ENCODE assay signal across 10 cellular contexts in the genomic region with DNA sequence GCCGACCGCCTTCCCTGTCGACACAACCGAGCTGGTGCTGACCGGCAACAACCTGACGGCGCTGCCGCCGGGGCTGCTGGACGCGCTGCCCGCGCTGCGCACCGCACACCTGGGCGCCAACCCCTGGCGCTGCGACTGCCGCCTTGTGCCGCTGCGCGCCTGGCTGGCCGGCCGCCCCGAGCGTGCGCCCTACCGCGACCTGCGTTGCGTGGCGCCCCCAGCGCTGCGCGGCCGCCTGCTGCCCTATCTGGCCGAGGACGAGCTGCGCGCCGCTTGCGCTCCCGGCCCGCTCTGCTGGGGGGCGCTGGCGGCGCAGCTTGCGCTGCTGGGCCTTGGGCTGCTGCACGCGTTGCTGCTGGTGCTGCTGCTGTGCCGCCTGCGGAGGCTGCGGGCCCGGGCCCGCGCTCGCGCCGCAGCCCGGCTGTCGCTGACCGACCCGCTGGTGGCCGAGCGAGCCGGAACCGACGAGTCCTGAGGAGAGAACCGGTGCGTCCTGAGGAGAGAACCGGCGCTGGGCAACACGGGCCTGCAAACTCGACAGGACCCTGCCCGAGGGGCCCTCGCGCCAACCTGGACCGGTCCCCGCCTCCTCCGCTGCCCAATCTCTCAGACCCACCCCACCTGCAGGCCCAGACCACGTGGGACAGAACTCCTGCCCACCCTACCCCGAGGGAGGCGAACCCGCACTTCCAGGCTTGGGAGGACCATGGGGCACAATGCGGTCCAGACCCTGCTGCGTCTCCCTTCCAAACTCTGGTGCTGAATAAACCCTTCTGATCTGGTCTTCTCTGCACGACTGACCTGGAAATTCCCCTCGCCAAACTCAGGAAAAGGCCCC. TPM values are rescaled to one million over a fixed set of nuclear protein-coding genes. Genes with fewer than 3 reads are reported as not detected.
DNase-seq lines count a peak whose midpoint lies in the region; ATAC-seq and TF ChIP-seq lines count a peak whose summit lies in the region.
"Had no signal": no experiment of that assay in that cellular context is flagged by ENCODE, and none has a peak within 500 bp of the region (broad histone marks: within the 10 kb centered on the region; RNA-seq: fewer than 3 reads in every experiment).

No MANE protein-coding gene starts in this region.

- H3K4me3 ChIP-seq in thyroid gland (replicated peaks in 1 of 3) = no peak overlapping the region
- H3K4me3 ChIP-seq: thoracic aorta had no signal

- no peak overlapping the region for H3K4me3 Mint-ChIP-seq in activated naive CD4-positive, alpha-beta T cell treated with anti-CD3 and anti-CD28 coated beads, Interleukin-2, amount 10 ng/mL, durations not matched to agents 7 days and 5 days

- no peaks in the 10 kb centered on the region for H3K27me3 ChIP-seq in thyroid gland

- H3K9me3 Mint-ChIP-seq in activated naive CD4-positive, alpha-beta T cell treated with anti-CD3 and anti-CD28 coated beads, Interleukin-2, amount 10 ng/mL, durations not matched to agents 7 days and 5 days = no peaks in the 10 kb centered on the region

- no peaks in the 10 kb centered on the region for H3K36me3 Mint-ChIP-seq in activated naive CD4-positive, alpha-beta T cell treated with anti-CD3 and anti-CD28 coated beads, Interleukin-2, amount 10 ng/mL, durations not matched to agents 7 days and 5 days

- ATAC-seq in HG02623 (IDR thresholded peaks at IDR 0.05; ENCODE audit: unreplicated experiment) = no peak
- ATAC-seq in HG03139 (IDR thresholded peaks at IDR 0.05; ENCODE audit: unreplicated experiment) = no peak

- H3K27ac ChIP-seq in thyroid gland = no peak overlapping the region
- H3K27ac ChIP-seq: thoracic aorta had no signal

- peaks cover 0 to 12% of the 10 kb centered on the region in 2 donors for H3K36me3 ChIP-seq in thyroid gland

- peaks cover 87% of the 10 kb centered on the region for H3K27me3 Mint-ChIP-seq in activated naive CD4-positive, alpha-beta T cell treated with anti-CD3 and anti-CD28 coated beads, Interleukin-2, amount 10 ng/mL, durations not matched to agents 7 days and 5 days

- no peak for TF ChIP-seq POLR2A in thyroid gland (IDR thresholded peaks at IDR 0.05)

- WGBS in thyroid gland, 2 donors = 32 to 41% methylated on average over 14 to 18 of the region's 88 CpGs

- H3K4me1 Mint-ChIP-seq in activated naive CD4-positive, alpha-beta T cell treated with anti-CD3 and anti-CD28 coated beads, Interleukin-2, amount 10 ng/mL, durations not matched to agents 7 days and 5 days = peaks cover 9% of the 10 kb centered on the region

- TF ChIP-seq CTCF in thyroid gland (IDR thresholded peaks at IDR 0.05) = no peak

- peak; percentile 75 for DNase-seq in activated CD8-positive, alpha-beta memory T cell treated with anti-CD3 and anti-CD28 coated beads, Interleukin-2, amount 50 U/mL, for 48 hours
- no peak for DNase-seq in activated CD8-positive, alpha-beta memory T cell treated with anti-CD3 and anti-CD28 coated beads for 24 hours
- peak; percentile 48 for DNase-seq in activated naive CD4-positive, alpha-beta T cell treated with anti-CD3 and anti-CD28 coated beads, Interleukin-2, amount 10 ng/mL, durations not matched to agents 7 days and 5 days
- peak; percentile 51 for DNase-seq in kidney tubule cell (ENCODE audit: low spot score)
- DNase-seq in thyroid gland = peak; percentile 32 to 38
- DNase-seq in midbrain (lab: John Stamatoyannopoulos, UW) = no peak
- DNase-seq: DMS 273 treated with DMSO at 0.1 percent for 48 hours had no signal

- no peaks in the 10 kb centered on the region for H3K9me3 ChIP-seq in thyroid gland
- H3K9me3 ChIP-seq: thoracic aorta had no signal

- no peak overlapping the region for H3K27ac Mint-ChIP-seq in activated naive CD4-positive, alpha-beta T cell treated with anti-CD3 and anti-CD28 coated beads, Interleukin-2, amount 10 ng/mL, durations not matched to agents 7 days and 5 days

- CTCF ChIA-PET in activated naive CD4-positive, alpha-beta T cell treated with anti-CD3 and anti-CD28 coated beads, Interleukin-2, amount 10 ng/mL, durations not matched to agents 7 days and 5 days (lab: Charles Lee) = interaction anchor here (0.7 to 1.4 kb wide), 9 partner anchors 18 to 230 kb away, joined by 3 to 6 read pairs (median 3); no protein-coding TSS in a partner anchor

- intact Hi-C loops in thyroid gland (cut with DNase I) = no loop called here

- peaks cover 0 to 14% of the 10 kb centered on the region in 2 donors for H3K4me1 ChIP-seq in thyroid gland

RNA-seq across cellular contexts. Expression of a gene that starts 0.9 kb away (rescaled TPM):
- 1 to 10 TPM; 1.5 to 6.6 (median 3.1) TPM for total RNA-seq in thyroid gland

RNA-seq across cellular contexts. Expression of a gene that starts 9.9 kb away (rescaled TPM):
- total RNA-seq in thyroid gland = 100 to 1,000 TPM in 1 of 4 donors, 10 to 100 TPM in 3; 14.0 to 124 (median 27.3) TPM

RNA-seq across cellular contexts. Expression of a gene that starts 36.4 kb away (rescaled TPM):
- total RNA-seq in thyroid gland = 10 to 100 TPM in 2 of 4 donors, 1 to 10 TPM in 2; 7.6 to 34.3 (median 18.5) TPM

Comparison
In these comparisons a context has a peak if more than half of its experiments do, and no peak if none do; other contexts are left out.
1. DNase-seq: peak in activated CD8-positive, alpha-beta memory T cell treated with anti-CD3 and anti-CD28 coated beads, Interleukin-2, amount 50 U/mL, for 48 hours (single experiment), activated naive CD4-positive, alpha-beta T cell treated with anti-CD3 and anti-CD28 coated beads, Interleukin-2, amount 10 ng/mL, durations not matched to agents 7 days and 5 days (single experiment), kidney tubule cell (single experiment) and thyroid gland (2 of 2); none in activated CD8-positive, alpha-beta memory T cell treated with anti-CD3 and anti-CD28 coated beads for 24 hours (single experiment) and midbrain (single experiment).